In genomic region chr1:42172394-42173133, GRCh38 we compare ENCODE assay signal across 1 cellular context.
TF ChIP-seq lines count a peak whose summit lies in the region.

No MANE protein-coding gene starts in this region.

TF ChIP-seq in HepG2, 621 proteins besides CTCF, POLR2A, EP300 and RAD21 (continued from another document):
- TF ChIP-seq HNF1B (CRISPR knock-in tag; IDR thresholded peaks at IDR 0.05) (0 out of 2 replicates have a peak, but pooled peaks have one; percentile 13), ZNF547 (CRISPR knock-in tag; IDR thresholded peaks at IDR 0.05) (no peak), ARID5B (CRISPR knock-in tag; IDR thresholded peaks at IDR 0.05) (peak; percentile 53; the same call in 1 of the 2 replicates), AGO2 (optimal IDR thresholded peaks at IDR 0.05; ENCODE audit: low read depth, low read length) (peak; percentile 59), NCOA2 (CRISPR knock-in tag; IDR thresholded peaks at IDR 0.05) (peak; percentile 51), PBX2 (CRISPR knock-in tag; IDR thresholded peaks at IDR 0.05) (peak; percentile 80), ELF3 (CRISPR knock-in tag; IDR thresholded peaks at IDR 0.05) (peak; percentile 69; the same call in 1 of the 2 replicates), ZZZ3 (CRISPR knock-in tag; IDR thresholded peaks at IDR 0.05; ENCODE audit: borderline replicate concordance) (no peak), SOX5 (CRISPR knock-in tag; IDR thresholded peaks at IDR 0.05; ENCODE audit: borderline replicate concordance) (peak; percentile 77), ZNF747 (CRISPR knock-in tag; IDR thresholded peaks at IDR 0.05; ENCODE audit: borderline replicate concordance) (no peak), ETV5 (CRISPR knock-in tag; IDR thresholded peaks at IDR 0.05; ENCODE audit: borderline replicate concordance) (peak; percentile 34; the same call in 1 of the 2 replicates), RBAK (CRISPR knock-in tag; IDR thresholded peaks at IDR 0.05) (no peak), MIER2 (CRISPR knock-in tag; IDR thresholded peaks at IDR 0.05) (no peak), GABPB1 (CRISPR knock-in tag; IDR thresholded peaks at IDR 0.05) (peak; percentile 26; the same call in 1 of the 2 replicates), HNRNPL (IDR thresholded peaks at IDR 0.05; ENCODE audit: low read depth, low read length) (0 out of 2 replicates have a peak, but pooled peaks have one; percentile 18), NR2F1 (CRISPR knock-in tag; IDR thresholded peaks at IDR 0.05) (peak in 1 of 2 experiments; percentile 15; a peak in 1 of 4 replicates), ZNF44 (CRISPR knock-in tag; IDR thresholded peaks at IDR 0.05) (no peak), SALL1 (CRISPR knock-in tag; IDR thresholded peaks at IDR 0.05) (peak; percentile 40; the same call in 1 of the 2 replicates)
